1 cellular context compared by ENCODE assay signal in genomic region chr19:48988286-48988685, GRCh38.
A peak's percentile ranks its signal among the peaks of the same experiment; 100 is the strongest.
TF ChIP-seq lines count a peak whose summit lies in the region.

No MANE protein-coding gene starts in this region.

TF ChIP-seq in HEK293, 187 proteins besides CTCF, POLR2A, EP300 and RAD21:
- TF ChIP-seq ZNF155 (tag by site-specific recombination; IDR thresholded peaks at IDR 0.05) (no peak), ZNF121 (tag by site-specific recombination; IDR thresholded peaks at IDR 0.05) (peak; percentile 94)
